8 cellular contexts compared by ENCODE assay signal in genomic region chr10:100148353-100149211, GRCh38. TPM values are rescaled to one million over a fixed set of nuclear protein-coding genes. Genes with fewer than 3 reads are reported as not detected.
A peak's percentile ranks its signal among the peaks of the same experiment; 100 is the strongest.
DNase-seq lines count a peak whose midpoint lies in the region; ATAC-seq and TF ChIP-seq lines count a peak whose summit lies in the region.

No MANE protein-coding gene starts in this region.

- no peaks in the 10 kb centered on the region for H3K27me3 ChIP-seq in CD4-positive, alpha-beta memory T cell (ENCODE audit: insufficient read depth, low read length)

- no peaks in the 10 kb centered on the region for H3K9me3 ChIP-seq in CD4-positive, alpha-beta memory T cell (ENCODE audit: control insufficient read depth in 1 of 2, low read length in 2 of 2)

- CTCF ChIA-PET in CD4-positive, alpha-beta memory T cell (lab: Charles Lee; ENCODE audit: partially characterized antibody): no interaction called here

- H3K9me3 Mint-ChIP-seq in activated naive CD8-positive, alpha-beta T cell treated with anti-CD3 and anti-CD28 coated beads for 36 hours: no peaks in the 10 kb centered on the region
- H3K9me3 Mint-ChIP-seq in CD4-positive, alpha-beta memory T cell: no peaks in the 10 kb centered on the region

- peaks cover 4% of the 10 kb centered on the region for H3K27me3 Mint-ChIP-seq in activated naive CD8-positive, alpha-beta T cell treated with anti-CD3 and anti-CD28 coated beads for 36 hours
- peaks cover 0 to 3% of the 10 kb centered on the region in 2 donors for H3K27me3 Mint-ChIP-seq in CD4-positive, alpha-beta memory T cell

- peaks cover 24% of the 10 kb centered on the region for H3K36me3 ChIP-seq in CD4-positive, alpha-beta memory T cell (ENCODE audit: insufficient read depth, low read length)

- H3K36me3 Mint-ChIP-seq in activated naive CD8-positive, alpha-beta T cell treated with anti-CD3 and anti-CD28 coated beads for 36 hours: peaks cover 26% of the 10 kb centered on the region
- peaks cover 37 to 42% of the 10 kb centered on the region in 2 donors for H3K36me3 Mint-ChIP-seq in CD4-positive, alpha-beta memory T cell

- intact Hi-C loops in CD4-positive, alpha-beta memory T cell (cut with micrococcal nuclease): no loop called here

- POLR2A ChIA-PET in CD4-positive, alpha-beta memory T cell (lab: Charles Lee; ENCODE audit: partially characterized antibody): no interaction called here

- peak overlapping the region; percentile 77 for H3K27ac Mint-ChIP-seq in activated naive CD8-positive, alpha-beta T cell treated with anti-CD3 and anti-CD28 coated beads for 36 hours
- peak overlapping the region in 1 of 7 donors; percentile 37 for H3K27ac Mint-ChIP-seq in CD4-positive, alpha-beta memory T cell

- H3K4me1 ChIP-seq in CD4-positive, alpha-beta memory T cell (ENCODE audit: insufficient read depth, low read length): no peaks in the 10 kb centered on the region

- peaks cover 25% of the 10 kb centered on the region for H3K4me1 Mint-ChIP-seq in activated naive CD8-positive, alpha-beta T cell treated with anti-CD3 and anti-CD28 coated beads for 36 hours
- no peaks in the 10 kb centered on the region for H3K4me1 Mint-ChIP-seq in CD4-positive, alpha-beta memory T cell

- no peak overlapping the region for H3K4me3 ChIP-seq in CD4-positive, alpha-beta memory T cell (ENCODE audit: low read length in 2 of 2)

- H3K27ac ChIP-seq in CD4-positive, alpha-beta memory T cell (ENCODE audit: low read depth, low read length): no peak overlapping the region

- ATAC-seq in GM19023 (IDR thresholded peaks at IDR 0.05; ENCODE audit: unreplicated experiment): peak; percentile 69
- no peak for ATAC-seq in GM21367 (IDR thresholded peaks at IDR 0.05; ENCODE audit: unreplicated experiment)

- TF ChIP-seq POLR2A in erythroblast (IDR thresholded peaks at IDR 0.05; ENCODE audit: low read length): no peak

- peak overlapping the region; percentile 2 for H3K4me3 Mint-ChIP-seq in activated naive CD8-positive, alpha-beta T cell treated with anti-CD3 and anti-CD28 coated beads for 36 hours
- no peak overlapping the region for H3K4me3 Mint-ChIP-seq in CD4-positive, alpha-beta memory T cell

- DNase-seq in AG08395 (ENCODE audit: low spot score): peak; percentile 41
- peak; percentile 27 for DNase-seq in HK-2 (ENCODE audit: unreplicated experiment)
- DNase-seq in activated naive CD8-positive, alpha-beta T cell treated with anti-CD3 and anti-CD28 coated beads for 36 hours: peak; percentile 27
- DNase-seq in stimulated activated CD4-positive, alpha-beta T cell treated with anti-CD3 and anti-CD28 coated beads, Interleukin-1b, Interleukin-23, amount 100 ng/mL, for 24 hours (ENCODE audit: low read depth in 4 of 4, low spot score in 1 of 4): peak; percentile 13 to 47 (median 28)
- DNase-seq in CD4-positive, alpha-beta memory T cell: no peak
- no peak for DNase-seq in erythroblast (lab: John Stamatoyannopoulos, UW)

RNA-seq across cellular contexts. Expression of gene ERLIN1, which starts 37.2 kb away (rescaled TPM):
- 10 to 100 TPM; 19.6 to 21.4 TPM for total RNA-seq in activated naive CD8-positive, alpha-beta T cell treated with anti-CD3 and anti-CD28 coated beads for 36 hours
- 10 to 100 TPM; 11.6 to 12.5 TPM for total RNA-seq in CD4-positive, alpha-beta memory T cell
- 10 to 100 TPM in 1 of 2 donors, 1 to 10 TPM in 1; 7.2 to 15.9 TPM for polyA plus RNA-seq in CD4-positive, alpha-beta memory T cell

Comparison
In these comparisons a context has a peak if more than half of its experiments do, and no peak if none do; other contexts are left out.
1. DNase-seq: peak in AG08395 (single experiment), HK-2 (single experiment), activated naive CD8-positive, alpha-beta T cell treated with anti-CD3 and anti-CD28 coated beads for 36 hours (single experiment) and stimulated activated CD4-positive, alpha-beta T cell treated with anti-CD3 and anti-CD28 coated beads, Interleukin-1b, Interleukin-23, amount 100 ng/mL, for 24 hours (4 of 4); none in CD4-positive, alpha-beta memory T cell (0 of 5) and erythroblast (0 of 2).